Comparison of ENCODE assay signal across 8 cellular contexts in genomic region chr19:11422163-11423068, GRCh38. TPM values are rescaled to one million over a fixed set of nuclear protein-coding genes. Genes with fewer than 3 reads are reported as not detected.
DNase-seq lines count a peak whose midpoint lies in the region; ATAC-seq and TF ChIP-seq lines count a peak whose summit lies in the region.

No MANE protein-coding gene starts in this region.

- intact Hi-C loops in A673 (cut with micrococcal nuclease; ENCODE audit: unreplicated experiment) = no loop called here

- no peaks in the 10 kb centered on the region for H3K9me3 ChIP-seq in A673 (ENCODE audit: low read depth, low read length, poor library complexity, severe bottlenecking)
- H3K9me3 ChIP-seq in Karpas-422 (ENCODE audit: low read length) = no peaks in the 10 kb centered on the region

- no peak overlapping the region; the same call in 1 of the 2 replicates for H2AFZ ChIP-seq in Karpas-422 (ENCODE audit: low read length)

- TF ChIP-seq CTCF in A673 (conservative IDR thresholded peaks at IDR 0.05; ENCODE audit: low read depth, low read length) = no peak

- H3K4me3 Mint-ChIP-seq in activated CD8-positive, alpha-beta memory T cell treated with anti-CD3 and anti-CD28 coated beads, Interleukin-2, amount 10 ng/mL, durations not matched to agents 7 days and 5 days = peak overlapping the region; percentile 59
- peak overlapping the region; percentile 62 to 88 (median 80) for H3K4me3 Mint-ChIP-seq in naive thymus-derived CD8-positive, alpha-beta T cell

- no TSS peak for BruUV-seq in A673 (replicated peaks; lab: Mats Ljungman, UMichigan)

- peak; percentile 63 for DNase-seq in A673 (ENCODE audit: low spot score)
- peak; percentile 87 for DNase-seq in Karpas-422
- DNase-seq in activated CD8-positive, alpha-beta memory T cell treated with anti-CD3 and anti-CD28 coated beads, Interleukin-2, amount 10 ng/mL, durations not matched to agents 7 days and 5 days = peak; percentile 92
- DNase-seq in epithelial cell of prostate (ENCODE audit: low read depth, low spot score) = peak; percentile 60
- DNase-seq in naive thymus-derived CD8-positive, alpha-beta T cell = peak in 9 of 10 donors; percentile 34 to 82 (median 52)
- peak; percentile 85 for DNase-seq in stimulated activated naive CD8-positive, alpha-beta T cell treated with anti-CD3 and anti-CD28 coated beads, Interleukin-15, Interleukin-2, amounts not matched to agents 100 U/mL and 50 U/mL, for 24 hours
- no peak for DNase-seq in NCI-H1092 (lab: John Stamatoyannopoulos, UW)

- peaks cover 40% of the 10 kb centered on the region for H3K27me3 ChIP-seq in A673 (replicated peaks; ENCODE audit: insufficient read depth, low read depth, low read length, poor library complexity)
- no peaks in the 10 kb centered on the region for H3K27me3 ChIP-seq in Karpas-422 (ENCODE audit: low read length)

- 0 out of 2 replicates have a peak overlapping the region, but pooled peaks have one; percentile 10 for H3K9ac ChIP-seq in Karpas-422 (ENCODE audit: low read length)

- H3K4me1 ChIP-seq in A673 (ENCODE audit: insufficient read depth, low read length, poor library complexity, severe bottlenecking) (no peaks in the 10 kb centered on the region), Karpas-422 (ENCODE audit: low read length) (peaks cover 26% of the 10 kb centered on the region)

- H3K27ac ChIP-seq in A673 (ENCODE audit: low read depth, low read length, poor library complexity, severe bottlenecking) (no peak overlapping the region), Karpas-422 (ENCODE audit: low read length) (no peak overlapping the region), epithelial cell of prostate (no peak overlapping the region)

- no peak overlapping the region for H3K27ac Mint-ChIP-seq in activated CD8-positive, alpha-beta memory T cell treated with anti-CD3 and anti-CD28 coated beads, Interleukin-2, amount 10 ng/mL, durations not matched to agents 7 days and 5 days
- peak overlapping the region in 2 of 10 donors; percentile 47 to 48 for H3K27ac Mint-ChIP-seq in naive thymus-derived CD8-positive, alpha-beta T cell

- CTCF ChIA-PET in A673 (lab: Charles Lee) = interaction anchor here (1.4 kb wide), 1 partner anchor 13 kb away, joined by 5 read pairs; the partner anchor contains the start of genes ODAD3 and PRKCSH
- CTCF ChIA-PET in activated CD8-positive, alpha-beta memory T cell treated with anti-CD3 and anti-CD28 coated beads, Interleukin-2, amount 10 ng/mL, durations not matched to agents 7 days and 5 days (lab: Charles Lee) = interaction anchor here (1.3 to 5.4 kb wide), 6 partner anchors 13 to 60 kb away, joined by 3 to 61 read pairs (median 9); partner anchors contain the start of genes ELAVL3, EPOR, ODAD3 and PRKCSH

- no peaks in the 10 kb centered on the region for H4K20me1 ChIP-seq in Karpas-422 (ENCODE audit: insufficient read depth, low read depth, low read length)

- ATAC-seq in GM19043 (IDR thresholded peaks at IDR 0.05; ENCODE audit: low read depth, unreplicated experiment) = peak; percentile 46
- ATAC-seq in activated CD8-positive, alpha-beta memory T cell treated with anti-CD3 and anti-CD28 coated beads, Interleukin-2, amount 10 ng/mL, durations not matched to agents 7 days and 5 days = peak; percentile 73
- ATAC-seq in naive thymus-derived CD8-positive, alpha-beta T cell = peak; percentile 63 to 73
- ATAC-seq in stimulated activated naive CD8-positive, alpha-beta T cell treated with anti-CD3 and anti-CD28 coated beads, Interleukin-15, Interleukin-2, amounts not matched to agents 100 U/mL and 50 U/mL, for 24 hours = peak; percentile 71

- peak overlapping the region; percentile 4 for H3K4me3 ChIP-seq in A673 (ENCODE audit: low read depth, low read length, poor library complexity, severe bottlenecking)
- H3K4me3 ChIP-seq in Karpas-422 (ENCODE audit: low read length) = peak overlapping the region; percentile 20; the same call in 1 of the 2 replicates

- no peaks in the 10 kb centered on the region for H3K9me3 Mint-ChIP-seq in activated CD8-positive, alpha-beta memory T cell treated with anti-CD3 and anti-CD28 coated beads, Interleukin-2, amount 10 ng/mL, durations not matched to agents 7 days and 5 days (ENCODE audit: low read depth)
- no peaks in the 10 kb centered on the region for H3K9me3 Mint-ChIP-seq in naive thymus-derived CD8-positive, alpha-beta T cell

- no peaks in the 10 kb centered on the region for H3K36me3 Mint-ChIP-seq in activated CD8-positive, alpha-beta memory T cell treated with anti-CD3 and anti-CD28 coated beads, Interleukin-2, amount 10 ng/mL, durations not matched to agents 7 days and 5 days
- H3K36me3 Mint-ChIP-seq in naive thymus-derived CD8-positive, alpha-beta T cell = no peaks in the 10 kb centered on the region

- no peaks in the 10 kb centered on the region for H3K79me2 ChIP-seq in Karpas-422 (ENCODE audit: low read length)

- H3K36me3 ChIP-seq in A673 (ENCODE audit: insufficient read depth, low read length, poor library complexity, severe bottlenecking) (no peaks in the 10 kb centered on the region), Karpas-422 (ENCODE audit: insufficient read depth, low read length) (no peaks in the 10 kb centered on the region)

- H3K4me2 ChIP-seq in Karpas-422 (ENCODE audit: low read depth, low read length, poor library complexity, severe bottlenecking) = peak overlapping the region; percentile 52

- H3K9me2 ChIP-seq in Karpas-422 (replicated peaks; ENCODE audit: insufficient read depth, low read length) = no peaks in the 10 kb centered on the region

- H3K4me1 Mint-ChIP-seq in activated CD8-positive, alpha-beta memory T cell treated with anti-CD3 and anti-CD28 coated beads, Interleukin-2, amount 10 ng/mL, durations not matched to agents 7 days and 5 days = peaks cover 28% of the 10 kb centered on the region
- H3K4me1 Mint-ChIP-seq in naive thymus-derived CD8-positive, alpha-beta T cell = peaks cover 18 to 52% (median 46%) of the 10 kb centered on the region in 4 donors

- POLR2A ChIA-PET in A673 (lab: Charles Lee; ENCODE audit: low non-redundant PET) = interaction anchor here (0.6 kb wide), 1 partner anchor 15 kb away, joined by 6 read pairs; no protein-coding TSS in a partner anchor
- POLR2A ChIA-PET in naive thymus-derived CD8-positive, alpha-beta T cell (lab: Charles Lee) = interaction anchor here (1.4 to 2.5 kb wide), 4 partner anchors 8 to 47 kb away, joined by 4 to 13 read pairs (median 6); partner anchors contain the start of genes ODAD3, PRKCSH and SWSAP1

- H3K27me3 Mint-ChIP-seq in activated CD8-positive, alpha-beta memory T cell treated with anti-CD3 and anti-CD28 coated beads, Interleukin-2, amount 10 ng/mL, durations not matched to agents 7 days and 5 days = peaks cover 60% of the 10 kb centered on the region
- peaks cover 16 to 66% (median 37%) of the 10 kb centered on the region in 5 donors for H3K27me3 Mint-ChIP-seq in naive thymus-derived CD8-positive, alpha-beta T cell

RNA-seq across cellular contexts. Expression of gene RGL3, which starts 3.3 kb away (rescaled TPM):
- total RNA-seq in A673 (2021) = 0.28 TPM in 1 of 2 replicates, not detected in the other
- total RNA-seq in Karpas-422 (2014; rRNA removed; shearing (Covaris generic); ENCODE audit: low replicate concordance) = 2.5 TPM in 1 of 2 replicates, not detected in the other
- total RNA-seq in activated CD8-positive, alpha-beta memory T cell treated with anti-CD3 and anti-CD28 coated beads, Interleukin-2, amount 10 ng/mL, durations not matched to agents 7 days and 5 days = not detected
- not detected for total RNA-seq in naive thymus-derived CD8-positive, alpha-beta T cell
- not detected for polyA plus RNA-seq in naive thymus-derived CD8-positive, alpha-beta T cell

RNA-seq across cellular contexts. Expression of gene ODAD3, which starts 12.5 kb away (rescaled TPM):
- total RNA-seq in A673 (2021) = 0.39 and 1.4 TPM in 2 replicates
- 0.32 TPM in 1 of 2 replicates, not detected in the other for total RNA-seq in Karpas-422 (2014; rRNA removed; shearing (Covaris generic); ENCODE audit: low replicate concordance)
- under 1 TPM; 0.15 to 0.54 TPM for total RNA-seq in activated CD8-positive, alpha-beta memory T cell treated with anti-CD3 and anti-CD28 coated beads, Interleukin-2, amount 10 ng/mL, durations not matched to agents 7 days and 5 days
- not detected for total RNA-seq in naive thymus-derived CD8-positive, alpha-beta T cell
- polyA plus RNA-seq in naive thymus-derived CD8-positive, alpha-beta T cell = not detected

RNA-seq across cellular contexts. Expression of gene PRKCSH, which starts 13.0 kb away (rescaled TPM):
- total RNA-seq in A673 (2021) = 456 and 468 TPM in 2 replicates
- total RNA-seq in Karpas-422 (2014; rRNA removed; shearing (Covaris generic); ENCODE audit: low replicate concordance) = 77.3 and 90.4 TPM in 2 replicates
- 100 to 1,000 TPM; 278 to 306 TPM for total RNA-seq in activated CD8-positive, alpha-beta memory T cell treated with anti-CD3 and anti-CD28 coated beads, Interleukin-2, amount 10 ng/mL, durations not matched to agents 7 days and 5 days
- 100 to 1,000 TPM; 252 to 262 TPM for total RNA-seq in naive thymus-derived CD8-positive, alpha-beta T cell
- 10 to 100 TPM; 23.5 to 58.7 (median 28.0) TPM for polyA plus RNA-seq in naive thymus-derived CD8-positive, alpha-beta T cell

RNA-seq across cellular contexts. Expression of gene EPOR, which starts 38.3 kb away (rescaled TPM):
- total RNA-seq in A673 (2021) = 5.3 and 6.0 TPM in 2 replicates
- total RNA-seq in Karpas-422 (2014; rRNA removed; shearing (Covaris generic); ENCODE audit: low replicate concordance) = 8.5 and 16.7 TPM in 2 replicates
- total RNA-seq in activated CD8-positive, alpha-beta memory T cell treated with anti-CD3 and anti-CD28 coated beads, Interleukin-2, amount 10 ng/mL, durations not matched to agents 7 days and 5 days = 1 to 10 TPM; 8.1 to 9.1 TPM
- total RNA-seq in naive thymus-derived CD8-positive, alpha-beta T cell = 1 to 10 TPM; 5.1 to 6.2 TPM
- 1 to 10 TPM; 5.1 to 6.9 (median 5.9) TPM for polyA plus RNA-seq in naive thymus-derived CD8-positive, alpha-beta T cell

RNA-seq across cellular contexts. Expression of gene SWSAP1, which starts 48.0 kb away (rescaled TPM):
- 2.5 and 3.3 TPM in 2 replicates for total RNA-seq in A673 (2021)
- total RNA-seq in Karpas-422 (2014; rRNA removed; shearing (Covaris generic); ENCODE audit: low replicate concordance) = 7.4 and 12.6 TPM in 2 replicates
- total RNA-seq in activated CD8-positive, alpha-beta memory T cell treated with anti-CD3 and anti-CD28 coated beads, Interleukin-2, amount 10 ng/mL, durations not matched to agents 7 days and 5 days = 1 to 10 TPM; 2.6 to 3.9 TPM
- total RNA-seq in naive thymus-derived CD8-positive, alpha-beta T cell = 1 to 10 TPM; 5.6 to 5.7 TPM
- 1 to 10 TPM; 4.3 to 5.8 (median 4.7) TPM for polyA plus RNA-seq in naive thymus-derived CD8-positive, alpha-beta T cell
